In the genomic region with DNA sequence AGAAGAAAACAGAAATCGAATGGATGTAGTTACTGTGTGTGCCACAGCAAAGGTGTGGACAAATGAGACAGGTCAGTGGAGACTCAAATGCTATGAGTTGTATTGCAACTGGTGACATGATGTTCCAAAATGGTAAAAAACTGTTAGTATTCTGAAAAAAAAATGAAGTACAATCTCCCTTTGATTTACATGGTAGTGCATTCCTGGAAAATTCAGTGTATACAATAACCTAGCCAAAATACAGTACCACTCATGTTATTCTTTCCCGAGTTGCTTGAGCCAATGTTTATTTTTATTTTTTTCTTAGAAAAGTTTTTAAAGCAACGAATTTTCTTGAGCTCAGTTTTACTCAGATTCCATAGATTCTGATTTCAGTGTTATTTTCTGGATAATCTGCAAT, we compare ENCODE assay signal across 28 cellular contexts. TPM values are rescaled to one million over a fixed set of nuclear protein-coding genes. Genes with fewer than 3 reads are reported as not detected.
"Had no signal": no experiment of that assay in that cellular context is flagged by ENCODE, and none has a peak within 500 bp of the region (broad histone marks: within the 10 kb centered on the region; RNA-seq: fewer than 3 reads in every experiment).

No MANE protein-coding gene starts in this region.

- H3K27ac ChIP-seq: neutrophil, parathyroid adenoma, psoas muscle, right lobe of liver, sigmoid colon, stomach, thoracic aorta, thyroid gland, tibial nerve, upper lobe of left lung, vagina had no signal

- H3K36me3 Mint-ChIP-seq: natural killer cell treated with Interleukin-12 subunit alpha and Interleukin-12 subunit beta and Interleukin-15 and Interleukin-18, amount 100 ng/mL, for 72 hours; stimulated activated effector memory CD8-positive, alpha-beta T cell treated with anti-CD3 and anti-CD28 coated beads, Interleukin-12 subunit alpha, Interleukin-12 subunit beta, amount 100 ng/mL, for 72 hours; stimulated activated naive B cell treated with anti-CD40 and anti-IgM and Interleukin-4, amounts not matched to agents 10 μg/mL and 1 μg/mL and 100 μg/mL, for 72 hours had no signal

- H3K27me3 ChIP-seq: neutrophil, right lobe of liver, sigmoid colon, stomach, thyroid gland, tibial nerve, upper lobe of left lung, vagina had no signal

- H3K9me3 ChIP-seq: neutrophil, psoas muscle, right lobe of liver, sigmoid colon, stomach, thoracic aorta, thyroid gland, tibial nerve, upper lobe of left lung, vagina had no signal

- H3K4me3 ChIP-seq: psoas muscle, right lobe of liver, sigmoid colon, stomach, thoracic aorta, thyroid gland, tibial nerve, upper lobe of left lung, vagina had no signal

- H3K36me3 ChIP-seq: neutrophil, right lobe of liver, sigmoid colon, stomach, thoracic aorta, thyroid gland, tibial nerve, upper lobe of left lung, vagina had no signal

- H3K4me1 Mint-ChIP-seq: nephron progenitor cell; neural crest cell; stimulated activated effector memory CD8-positive, alpha-beta T cell treated with anti-CD3 and anti-CD28 coated beads, Interleukin-12 subunit alpha, Interleukin-12 subunit beta, amount 100 ng/mL, for 72 hours; stimulated activated naive B cell treated with anti-CD40 and anti-IgM and Interleukin-4, amounts not matched to agents 10 μg/mL and 1 μg/mL and 100 μg/mL, for 72 hours had no signal

- H3K27me3 Mint-ChIP-seq: natural killer cell treated with Interleukin-12 subunit alpha and Interleukin-12 subunit beta and Interleukin-15 and Interleukin-18, amount 100 ng/mL, for 72 hours; progenitor cell of endocrine pancreas; stimulated activated naive B cell treated with anti-CD40 and anti-IgM and Interleukin-4, amounts not matched to agents 10 μg/mL and 1 μg/mL and 100 μg/mL, for 72 hours; stimulated activated naive CD8-positive, alpha-beta T cell treated with anti-CD3 and anti-CD28 coated beads, Interleukin-15, Interleukin-2, amounts not matched to agents 100 ng/mL and 50 ng/mL, for 24 hours had no signal

- H3K4me1 ChIP-seq: parathyroid adenoma, psoas muscle, right lobe of liver, sigmoid colon, stomach, thyroid gland, tibial nerve, upper lobe of left lung, vagina had no signal

- ATAC-seq: natural killer cell treated with Interleukin-12 subunit alpha and Interleukin-12 subunit beta and Interleukin-15 and Interleukin-18, amount 100 ng/mL, for 72 hours; psoas muscle; right cardiac atrium; right lobe of liver; stimulated activated effector memory CD8-positive, alpha-beta T cell treated with anti-CD3 and anti-CD28 coated beads, Interleukin-12 subunit alpha, Interleukin-12 subunit beta, amount 100 ng/mL, for 72 hours; stimulated activated naive B cell treated with anti-CD40 and anti-IgM and Interleukin-4, amounts not matched to agents 10 μg/mL and 1 μg/mL and 100 μg/mL, for 72 hours had no signal

- H3K4me3 Mint-ChIP-seq: natural killer cell treated with Interleukin-12 subunit alpha and Interleukin-12 subunit beta and Interleukin-15 and Interleukin-18, amount 100 ng/mL, for 72 hours; nephron progenitor cell; neural crest cell; stimulated activated effector memory CD8-positive, alpha-beta T cell treated with anti-CD3 and anti-CD28 coated beads, Interleukin-12 subunit alpha, Interleukin-12 subunit beta, amount 100 ng/mL, for 72 hours; stimulated activated naive B cell treated with anti-CD40 and anti-IgM and Interleukin-4, amounts not matched to agents 10 μg/mL and 1 μg/mL and 100 μg/mL, for 72 hours; stimulated activated naive CD8-positive, alpha-beta T cell treated with anti-CD3 and anti-CD28 coated beads, Interleukin-15, Interleukin-2, amounts not matched to agents 100 ng/mL and 50 ng/mL, for 24 hours had no signal

- H3K9me3 Mint-ChIP-seq: natural killer cell treated with Interleukin-12 subunit alpha and Interleukin-12 subunit beta and Interleukin-15 and Interleukin-18, amount 100 ng/mL, for 72 hours; nephron progenitor cell; stimulated activated effector memory CD8-positive, alpha-beta T cell treated with anti-CD3 and anti-CD28 coated beads, Interleukin-12 subunit alpha, Interleukin-12 subunit beta, amount 100 ng/mL, for 72 hours; stimulated activated naive B cell treated with anti-CD40 and anti-IgM and Interleukin-4, amounts not matched to agents 10 μg/mL and 1 μg/mL and 100 μg/mL, for 72 hours had no signal

- H3K27ac Mint-ChIP-seq: natural killer cell treated with Interleukin-12 subunit alpha and Interleukin-12 subunit beta and Interleukin-15 and Interleukin-18, amount 100 ng/mL, for 72 hours; nephron progenitor cell; progenitor cell of endocrine pancreas; stimulated activated effector memory CD8-positive, alpha-beta T cell treated with anti-CD3 and anti-CD28 coated beads, Interleukin-12 subunit alpha, Interleukin-12 subunit beta, amount 100 ng/mL, for 72 hours; stimulated activated naive B cell treated with anti-CD40 and anti-IgM and Interleukin-4, amounts not matched to agents 10 μg/mL and 1 μg/mL and 100 μg/mL, for 72 hours; stimulated activated naive CD8-positive, alpha-beta T cell treated with anti-CD3 and anti-CD28 coated beads, Interleukin-15, Interleukin-2, amounts not matched to agents 100 ng/mL and 50 ng/mL, for 24 hours had no signal

- DNase-seq: nephron progenitor cell; nucleus accumbens; posterior cingulate gyrus; psoas muscle; right cardiac atrium; right lobe of liver; sigmoid colon; small intestine; stimulated activated CD4-positive, alpha-beta T cell treated with anti-CD3 and anti-CD28 coated beads, Interleukin-15, amount 100 ng/mL, for 24 hours; stimulated activated CD4-positive, alpha-beta T cell treated with anti-CD3 and anti-CD28 coated beads, Interleukin-2, amount 100 ng/mL, for 24 hours; stimulated activated CD4-positive, alpha-beta T cell treated with anti-CD3 and anti-CD28 coated beads, Interleukin-2, amount 100 ng/mL, for 48 hours; stimulated activated CD4-positive, alpha-beta T cell treated with anti-CD3 and anti-CD28 coated beads, Interleukin-4, amount 100 ng/mL, for 24 hours; stimulated activated naive B cell treated with anti-CD40 and anti-IgM and Interleukin-4, amounts not matched to agents 10 μg/mL and 1 μg/mL and 100 μg/mL, for 72 hours; stimulated activated naive CD4-positive, alpha-beta T cell treated with Interleukin-2 at 50 U/mL for 16 hours; stomach; thyroid gland; upper lobe of left lung had no signal

RNA-seq across cellular contexts. Expression of gene ODAD2, which starts 47.7 kb away (rescaled TPM):
- total RNA-seq: natural killer cell treated with Interleukin-12 subunit alpha and Interleukin-12 subunit beta and Interleukin-15 and Interleukin-18, amount 100 ng/mL, for 72 hours; subcutaneous adipose tissue had no signal
